In genomic region chr4:61044837-61045236, GRCh38 we compare ENCODE assay signal across 24 cellular contexts.
"Had no signal": no experiment of that assay in that cellular context is flagged by ENCODE, and none has a peak within 500 bp of the region (broad histone marks: within the 10 kb centered on the region; RNA-seq: fewer than 3 reads in every experiment).

No MANE protein-coding gene starts in this region.

- H3K27me3 ChIP-seq: colonic mucosa, dorsolateral prefrontal cortex, esophagus muscularis mucosa, esophagus squamous epithelium, foreskin keratinocyte, gastrocnemius medialis, gastroesophageal sphincter, heart left ventricle, heart right ventricle had no signal

- ATAC-seq: effector memory CD8-positive, alpha-beta T cell; esophagus mucosa; foreskin keratinocyte; gastrocnemius medialis; gastroesophageal sphincter; heart left ventricle; heart right ventricle had no signal

- H3K9me3 ChIP-seq: colonic mucosa, esophagus muscularis mucosa, esophagus squamous epithelium, gastrocnemius medialis, gastroesophageal sphincter, heart left ventricle had no signal

- H3K36me3 ChIP-seq: colonic mucosa, esophagus muscularis mucosa, esophagus squamous epithelium, gastrocnemius medialis, gastroesophageal sphincter, heart left ventricle, heart right ventricle had no signal

- DNase-seq: colonic mucosa; cortex of kidney; dermis blood vessel endothelial cell; dorsolateral prefrontal cortex; effector CD4-positive, alpha-beta T cell; effector CD8-positive, alpha-beta T cell; effector memory CD4-positive, alpha-beta T cell; effector memory CD8-positive, alpha-beta T cell; endodermal cell; erythroblast; esophagus squamous epithelium; foreskin fibroblast; foreskin keratinocyte; foreskin melanocyte; gastrocnemius medialis; glutamatergic neuron; head of caudate nucleus; heart left ventricle; heart right ventricle had no signal

- H3K4me3 ChIP-seq: colonic mucosa, coronary artery, dorsolateral prefrontal cortex, esophagus muscularis mucosa, esophagus squamous epithelium, gastrocnemius medialis, gastroesophageal sphincter, heart left ventricle, heart right ventricle had no signal

- H3K4me1 ChIP-seq: colonic mucosa, esophagus muscularis mucosa, esophagus squamous epithelium, foreskin keratinocyte, gastrocnemius medialis, gastroesophageal sphincter, heart left ventricle, heart right ventricle had no signal

- H3K27ac ChIP-seq: colonic mucosa, coronary artery, dorsolateral prefrontal cortex, epithelial cell of prostate, esophagus muscularis mucosa, esophagus squamous epithelium, foreskin keratinocyte, gastrocnemius medialis, gastroesophageal sphincter, heart left ventricle, heart right ventricle had no signal
